8 cellular contexts compared by ENCODE assay signal in genomic region chr2:127083819-127084503, GRCh38. TPM values are rescaled to one million over a fixed set of nuclear protein-coding genes. Genes with fewer than 3 reads are reported as not detected.
A peak's percentile ranks its signal among the peaks of the same experiment; 100 is the strongest.
DNase-seq lines count a peak whose midpoint lies in the region; ATAC-seq and TF ChIP-seq lines count a peak whose summit lies in the region.

No MANE protein-coding gene starts in this region.

- H3K36me3 ChIP-seq in GM23248 (ENCODE audit: low read depth) (no peaks in the 10 kb centered on the region), adipocyte (ENCODE audit: control insufficient read depth, insufficient read depth, low read length, severe bottlenecking) (no peaks in the 10 kb centered on the region), hepatocyte (replicated peaks; ENCODE audit: insufficient read depth, low read depth) (no peaks in the 10 kb centered on the region)

- H2AFZ ChIP-seq in GM23248: 0 out of 2 replicates have a peak overlapping the region, but pooled peaks have one; percentile 4
- no peak overlapping the region for H2AFZ ChIP-seq in hepatocyte

- no peak for TF ChIP-seq CTCF in hepatocyte (IDR thresholded peaks at IDR 0.05; ENCODE audit: poor library complexity)

- H3K4me2 ChIP-seq in GM23248 (ENCODE audit: unreplicated experiment): peak overlapping the region; percentile 68
- peak overlapping the region; percentile 61 for H3K4me2 ChIP-seq in hepatocyte

- ATAC-seq in GM18873 (IDR thresholded peaks at IDR 0.05; ENCODE audit: low FRiP score, unreplicated experiment) (no peak), HG03108 (IDR thresholded peaks at IDR 0.05; ENCODE audit: unreplicated experiment) (no peak), HG02678 (IDR thresholded peaks at IDR 0.05; ENCODE audit: unreplicated experiment) (no peak), GM18517 (IDR thresholded peaks at IDR 0.05; ENCODE audit: unreplicated experiment) (no peak)

- H3F3A ChIP-seq in GM23248 (ENCODE audit: insufficient read depth): peaks cover 21% of the 10 kb centered on the region

- DNase-seq in GM23248: peak; percentile 98
- DNase-seq in adipocyte (ENCODE audit: low read depth): peak; percentile 38
- peak; percentile 82 for DNase-seq in hepatocyte (ENCODE audit: low spot score)

- in situ Hi-C loops in GM23248 (cut with MboI): no loop called here

- 0 to 1% methylated on average over 21 of the region's 21 CpGs for WGBS in GM23248 (ENCODE audit: low coverage in 1 of 2, low lambda C conversion rate in 2 of 2, missing lambda C conversion rate in 2 of 2), 2 experiments
- WGBS in hepatocyte (ENCODE audit: low lambda C conversion rate, missing lambda C conversion rate): 55% methylated on average over 21 of the region's 21 CpGs

- H4K20me1 ChIP-seq in GM23248 (ENCODE audit: insufficient read depth) (no peaks in the 10 kb centered on the region), hepatocyte (ENCODE audit: insufficient read depth, poor library complexity, severe bottlenecking) (peaks cover 2% of the 10 kb centered on the region)

- H3K27me3 ChIP-seq in GM23248 (replicated peaks; ENCODE audit: insufficient read depth): no peaks in the 10 kb centered on the region
- no peaks in the 10 kb centered on the region for H3K27me3 ChIP-seq in adipocyte (replicated peaks; ENCODE audit: control insufficient read depth, insufficient read depth, low read length)
- H3K27me3 ChIP-seq in hepatocyte: no peaks in the 10 kb centered on the region

- H3K27ac ChIP-seq in GM23248 (peak overlapping the region; percentile 91), hepatocyte (peak overlapping the region; percentile 95), skin epidermis (peak overlapping the region in 18 of 21 experiments; percentile 15 to 93 (median 71))

- H3K4me3 ChIP-seq in GM23248 (peak overlapping the region; percentile 37), adipocyte (ENCODE audit: low read length) (peak overlapping the region; percentile 68), hepatocyte (no peak overlapping the region), skin epidermis (no peak overlapping the region)

- H3K79me2 ChIP-seq in GM23248 (ENCODE audit: insufficient read depth): peaks cover 60% of the 10 kb centered on the region
- H3K79me2 ChIP-seq in hepatocyte: peaks cover 78% of the 10 kb centered on the region

- H3K9me3 ChIP-seq in GM23248 (ENCODE audit: low read depth): no peaks in the 10 kb centered on the region
- H3K9me3 ChIP-seq in adipocyte (ENCODE audit: control insufficient read depth, low read length): no peaks in the 10 kb centered on the region
- H3K9me3 ChIP-seq in hepatocyte (ENCODE audit: low read depth): no peaks in the 10 kb centered on the region

- H3K4me1 ChIP-seq in GM23248 (ENCODE audit: insufficient read depth): peaks cover 37% of the 10 kb centered on the region
- H3K4me1 ChIP-seq in adipocyte (ENCODE audit: control insufficient read depth, insufficient read depth, low read length): peaks cover 80% of the 10 kb centered on the region
- peaks cover 91% of the 10 kb centered on the region for H3K4me1 ChIP-seq in hepatocyte (ENCODE audit: insufficient read depth)

- H3K9me2 ChIP-seq in GM23248 (ENCODE audit: insufficient read depth): no peaks in the 10 kb centered on the region
- no peaks in the 10 kb centered on the region for H3K9me2 ChIP-seq in hepatocyte (replicated peaks; ENCODE audit: insufficient read depth)

- H3K9ac ChIP-seq in GM23248 (peak overlapping the region; percentile 80), adipocyte (ENCODE audit: low read length) (peak overlapping the region; percentile 76)

RNA-seq across cellular contexts. Expression of gene BIN1, which starts 23.0 kb away (rescaled TPM):
- total RNA-seq in GM23248 (2014; rRNA removed; shearing (Covaris generic)): 33.0 and 33.1 TPM in 2 replicates
- polyA plus RNA-seq in GM23248 (2016; fragmentation: Nextera tagmentation; extraction: Ambion mirVana): 23.9 and 24.3 TPM in 2 replicates
- total RNA-seq in hepatocyte: 107 and 109 TPM in 2 replicates
- 113 and 122 TPM in 2 replicates for polyA plus RNA-seq in hepatocyte

Comparison
In these comparisons a context has a peak if more than half of its experiments do, and no peak if none do; other contexts are left out.
1. DNase-seq: peak in every context shown above with its lines; median percentile 98 in GM23248; 82 in hepatocyte; 38 in adipocyte.
2. H3K4me3 ChIP-seq: peak in GM23248 (single experiment) and adipocyte (single experiment); none in hepatocyte (single experiment) and skin epidermis (0 of 7).
3. Peak in every context shown above with its lines, with median percentiles within 50 percentile points of each other: H3K27ac ChIP-seq.